17 cellular contexts compared by ENCODE assay signal in the genomic region with DNA sequence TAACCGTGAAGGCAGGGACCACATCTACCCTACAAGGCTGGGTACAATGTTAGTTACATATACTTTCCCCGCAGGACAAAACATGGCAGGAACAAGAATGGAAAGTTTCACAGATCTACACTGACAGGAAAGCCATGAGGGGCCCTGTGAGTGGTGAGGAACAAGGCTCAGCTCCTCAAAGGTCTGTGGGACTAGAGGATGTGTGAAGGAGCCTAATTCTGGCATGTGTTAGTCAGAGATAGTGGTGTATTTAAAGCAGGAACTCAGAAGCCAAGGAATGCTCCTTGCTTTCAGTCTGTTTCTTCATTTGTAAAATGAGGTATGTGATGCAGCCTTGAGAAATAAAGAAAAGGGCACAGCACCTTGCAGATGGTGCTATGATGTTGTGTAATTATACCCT.
"Had no signal": no experiment of that assay in that cellular context is flagged by ENCODE, and none has a peak within 500 bp of the region (broad histone marks: within the 10 kb centered on the region; RNA-seq: fewer than 3 reads in every experiment).

No MANE protein-coding gene starts in this region.

- DNase-seq: activated CD4-positive, alpha-beta T cell treated with anti-CD3 and anti-CD28 coated beads for 36 hours; activated CD8-positive, alpha-beta memory T cell treated with anti-CD3 and anti-CD28 coated beads, Interleukin-2, amount 50 U/mL, for 48 hours; activated CD8-positive, alpha-beta T cell treated with anti-CD3 and anti-CD28 coated beads for 36 hours; activated naive CD4-positive, alpha-beta T cell treated with anti-CD3 and anti-CD28 coated beads, Interleukin-2, amount 10 ng/mL, durations not matched to agents 7 days and 5 days; brain microvascular endothelial cell; foreskin fibroblast; left lung; psoas muscle; sigmoid colon; stimulated activated CD4-positive, alpha-beta T cell treated with anti-CD3 and anti-CD28 coated beads, Interleukin-12 subunit alpha, Interleukin-12 subunit beta, amount 100 ng/mL, for 4 hours; stimulated activated CD8-positive, alpha-beta memory T cell treated with anti-CD3 and anti-CD28 coated beads, Interleukin-4, amount 100 ng/mL, for 48 hours; stimulated activated naive CD8-positive, alpha-beta T cell treated with anti-CD3 and anti-CD28 coated beads, Interleukin-15, amount 100 ng/mL, for 72 hours; T-helper 2 cell had no signal

- H3K27me3 ChIP-seq: brain microvascular endothelial cell, esophagus muscularis mucosa, left lung, sigmoid colon had no signal

- H3K36me3 Mint-ChIP-seq: activated naive CD4-positive, alpha-beta T cell treated with anti-CD3 and anti-CD28 coated beads, Interleukin-2, amount 10 ng/mL, durations not matched to agents 7 days and 5 days had no signal

- FAIRE-seq: endometrium, keratinocyte, urothelium cell line had no signal

- H3K4me3 ChIP-seq: esophagus muscularis mucosa, left lung, psoas muscle, sigmoid colon had no signal

- H3K27ac Mint-ChIP-seq: activated CD4-positive, alpha-beta T cell treated with anti-CD3 and anti-CD28 coated beads for 36 hours; activated CD8-positive, alpha-beta T cell treated with anti-CD3 and anti-CD28 coated beads for 36 hours; activated naive CD4-positive, alpha-beta T cell treated with anti-CD3 and anti-CD28 coated beads, Interleukin-2, amount 10 ng/mL, durations not matched to agents 7 days and 5 days; stimulated activated naive CD8-positive, alpha-beta T cell treated with anti-CD3 and anti-CD28 coated beads, Interleukin-15, amount 100 ng/mL, for 72 hours had no signal

- H3K4me3 Mint-ChIP-seq: activated CD4-positive, alpha-beta T cell treated with anti-CD3 and anti-CD28 coated beads for 36 hours; activated CD8-positive, alpha-beta T cell treated with anti-CD3 and anti-CD28 coated beads for 36 hours; activated naive CD4-positive, alpha-beta T cell treated with anti-CD3 and anti-CD28 coated beads, Interleukin-2, amount 10 ng/mL, durations not matched to agents 7 days and 5 days; stimulated activated naive CD8-positive, alpha-beta T cell treated with anti-CD3 and anti-CD28 coated beads, Interleukin-15, amount 100 ng/mL, for 72 hours had no signal

- H3K4me1 Mint-ChIP-seq: activated CD4-positive, alpha-beta T cell treated with anti-CD3 and anti-CD28 coated beads for 36 hours; activated naive CD4-positive, alpha-beta T cell treated with anti-CD3 and anti-CD28 coated beads, Interleukin-2, amount 10 ng/mL, durations not matched to agents 7 days and 5 days; stimulated activated naive CD8-positive, alpha-beta T cell treated with anti-CD3 and anti-CD28 coated beads, Interleukin-15, amount 100 ng/mL, for 72 hours had no signal

- H3K9me3 Mint-ChIP-seq: activated CD8-positive, alpha-beta T cell treated with anti-CD3 and anti-CD28 coated beads for 36 hours; activated naive CD4-positive, alpha-beta T cell treated with anti-CD3 and anti-CD28 coated beads, Interleukin-2, amount 10 ng/mL, durations not matched to agents 7 days and 5 days; stimulated activated naive CD8-positive, alpha-beta T cell treated with anti-CD3 and anti-CD28 coated beads, Interleukin-15, amount 100 ng/mL, for 72 hours had no signal

- ATAC-seq: activated CD4-positive, alpha-beta T cell treated with anti-CD3 and anti-CD28 coated beads for 36 hours; activated CD8-positive, alpha-beta T cell treated with anti-CD3 and anti-CD28 coated beads for 36 hours; left lung; stimulated activated naive CD8-positive, alpha-beta T cell treated with anti-CD3 and anti-CD28 coated beads, Interleukin-15, amount 100 ng/mL, for 72 hours had no signal

- H3K4me1 ChIP-seq: esophagus muscularis mucosa, left lung, psoas muscle, sigmoid colon had no signal

- H3K27ac ChIP-seq: brain microvascular endothelial cell, esophagus muscularis mucosa, left lung, psoas muscle, sigmoid colon had no signal

- H3K9me3 ChIP-seq: esophagus muscularis mucosa, left lung, psoas muscle, sigmoid colon had no signal
